Comparison of ENCODE assay signal across 13 cellular contexts in the genomic region with DNA sequence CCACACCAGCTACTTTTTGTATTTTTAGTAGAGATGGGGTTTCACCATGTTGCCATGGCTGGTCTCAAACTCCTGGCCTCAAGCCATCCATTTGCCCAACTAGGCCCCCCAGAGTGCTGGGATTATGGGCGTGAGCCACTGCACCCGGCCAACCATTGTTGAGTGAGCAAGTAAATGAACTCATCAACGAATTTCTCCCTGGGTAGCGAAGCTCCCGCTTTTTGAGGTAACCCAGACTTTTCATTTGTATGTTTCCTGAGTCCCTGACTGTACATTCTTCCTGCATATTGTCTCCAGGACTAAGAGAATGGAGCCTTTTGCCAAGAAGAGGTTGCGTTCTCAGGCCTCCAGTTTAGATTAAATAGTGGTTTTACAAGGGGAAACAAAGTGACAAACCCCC. TPM values are rescaled to one million over a fixed set of nuclear protein-coding genes. Genes with fewer than 3 reads are reported as not detected.
A peak's percentile ranks its signal among the peaks of the same experiment; 100 is the strongest.
DNase-seq lines count a peak whose midpoint lies in the region; ATAC-seq and TF ChIP-seq lines count a peak whose summit lies in the region.
"Had no signal": no experiment of that assay in that cellular context is flagged by ENCODE, and none has a peak within 500 bp of the region (broad histone marks: within the 10 kb centered on the region; RNA-seq: fewer than 3 reads in every experiment).

No MANE protein-coding gene starts in this region.

- no peaks in the 10 kb centered on the region for H3K4me1 Mint-ChIP-seq in T-cell

- H3K27ac ChIP-seq in SJCRH30 (peak overlapping the region; percentile 79), muscle layer of colon (ENCODE audit: low read depth, low read length) (peak overlapping the region; percentile 97), transverse colon (peak overlapping the region; percentile 81 to 86 (median 84))
- H3K27ac ChIP-seq: cardiac muscle cell had no signal

- in situ Hi-C loops in transverse colon (cut with MboI; ENCODE audit: low pct_ligation_motif_present in 1 of 4, low pct_unique_long_range_greater_than_20kb in 1 of 4, low sequenced_read_pairs in 3 of 4), result no loop called here

- H3K36me3 Mint-ChIP-seq in T-cell, result no peaks in the 10 kb centered on the region

- H3K4me1 ChIP-seq in SJCRH30, result peaks cover 18% of the 10 kb centered on the region
- peaks cover 15% of the 10 kb centered on the region for H3K4me1 ChIP-seq in muscle layer of colon (ENCODE audit: insufficient read depth, low read length)
- H3K4me1 ChIP-seq in transverse colon, result peaks cover 0 to 33% (median 10%) of the 10 kb centered on the region in 4 donors

- H3K36me3 ChIP-seq in SJCRH30 (no peaks in the 10 kb centered on the region), muscle layer of colon (ENCODE audit: insufficient read depth, low read length) (no peaks in the 10 kb centered on the region), transverse colon (no peaks in the 10 kb centered on the region)
- H3K36me3 ChIP-seq: cardiac muscle cell had no signal

- no peak for ATAC-seq in HG03460 (IDR thresholded peaks at IDR 0.05; ENCODE audit: unreplicated experiment)
- ATAC-seq in T-cell (replicated peaks in 1 of 4), result no peak
- ATAC-seq: WTC11 had no signal

- DNase-seq in SJCRH30, result peak; percentile 71 to 76
- peak; percentile 87 for DNase-seq in fibroblast of gingiva (ENCODE audit: low read depth)
- DNase-seq in transverse colon, result no peak
- no peak for DNase-seq in T-cell
- no peak for DNase-seq in hepatic stellate cell (ENCODE audit: low spot score)
- DNase-seq in posterior vena cava (ENCODE audit: low spot score), result no peak
- DNase-seq: activated T-cell treated with anti-CD3 and anti-CD28 coated beads for 4 hours, DMS 273 treated with DMSO at 0.1 percent for 48 hours, NCI-H2171 treated with DMSO at 0.1 percent for 48 hours had no signal

- POLR2A ChIA-PET in T-cell (lab: Charles Lee), result no interaction called here

- H3K9me3 Mint-ChIP-seq in T-cell, result no peaks in the 10 kb centered on the region

- H3K9me3 ChIP-seq in SJCRH30 (replicated peaks) (no peaks in the 10 kb centered on the region), muscle layer of colon (ENCODE audit: low read length) (no peaks in the 10 kb centered on the region), transverse colon (no peaks in the 10 kb centered on the region)

- WGBS in transverse colon (ENCODE audit: low coverage in 1 of 2), 2 donors, result 60 to 73% methylated on average over 3 to 6 of the region's 6 CpGs

- H3K9ac ChIP-seq in muscle layer of colon (ENCODE audit: low read length), result no peak overlapping the region

- no peak overlapping the region for H3K4me3 Mint-ChIP-seq in T-cell
- H3K4me3 Mint-ChIP-seq: WTC11 had no signal

- CTCF ChIA-PET in T-cell (lab: Charles Lee), result no interaction called here

- no peaks in the 10 kb centered on the region for H3K27me3 ChIP-seq in SJCRH30
- H3K27me3 ChIP-seq in muscle layer of colon (ENCODE audit: control insufficient read depth in 1 of 2, insufficient read depth in 2 of 2, low read length in 2 of 2), result no peaks in the 10 kb centered on the region
- no peaks in the 10 kb centered on the region for H3K27me3 ChIP-seq in transverse colon
- H3K27me3 ChIP-seq: cardiac muscle cell had no signal

- no peak for TF ChIP-seq EP300 in transverse colon (IDR thresholded peaks at IDR 0.05; ENCODE audit: low read depth)

- intact Hi-C loops in transverse colon (cut with DNase I; ENCODE audit: low total_unique reads) (no loop called here), posterior vena cava (cut with DNase I) (no loop called here)

- no peak overlapping the region for H3K27ac Mint-ChIP-seq in T-cell

- no peak for TF ChIP-seq CTCF in transverse colon (IDR thresholded peaks at IDR 0.05)

- H3K27me3 Mint-ChIP-seq in T-cell, result peaks cover 0 to 3% of the 10 kb centered on the region in 2 donors

- H3K4me3 ChIP-seq in SJCRH30 (peak overlapping the region; percentile 45), muscle layer of colon (ENCODE audit: low read depth in 1 of 2, low read length in 2 of 2) (peak overlapping the region in 1 of 2 donors; percentile 25), transverse colon (peak overlapping the region in 1 of 4 donors; percentile 16)
- H3K4me3 ChIP-seq: cardiac muscle cell had no signal

- TF ChIP-seq POLR2A in transverse colon (IDR thresholded peaks at IDR 0.05), result no peak

RNA-seq across cellular contexts. Expression of a gene that starts 36.4 kb away (rescaled TPM):
- 1.7 and 2.6 TPM in 2 replicates for total RNA-seq in SJCRH30 (2014; rRNA removed; shearing (Covaris generic))
- total RNA-seq in transverse colon (10 to 100 TPM in 1 of 4 donors, 1 to 10 TPM in 3; 4.6 to 15.7 (median 8.7) TPM), T-cell (under 1 TPM; 0.25 to 0.88 (median 0.42) TPM), posterior vena cava (10 to 100 TPM; 10.6 to 11.2 TPM)

Comparison
In these comparisons a context has a peak if more than half of its experiments do, and no peak if none do; other contexts are left out.
1. DNase-seq: peak in SJCRH30 (2 of 2) and fibroblast of gingiva (single experiment); none in transverse colon (single experiment), T-cell (0 of 34), hepatic stellate cell (single experiment) and posterior vena cava (single experiment).
2. Peak in every context shown above with its lines, with median percentiles within 50 percentile points of each other: H3K27ac ChIP-seq.